Comparison of ENCODE assay signal across 8 cellular contexts in the genomic region with DNA sequence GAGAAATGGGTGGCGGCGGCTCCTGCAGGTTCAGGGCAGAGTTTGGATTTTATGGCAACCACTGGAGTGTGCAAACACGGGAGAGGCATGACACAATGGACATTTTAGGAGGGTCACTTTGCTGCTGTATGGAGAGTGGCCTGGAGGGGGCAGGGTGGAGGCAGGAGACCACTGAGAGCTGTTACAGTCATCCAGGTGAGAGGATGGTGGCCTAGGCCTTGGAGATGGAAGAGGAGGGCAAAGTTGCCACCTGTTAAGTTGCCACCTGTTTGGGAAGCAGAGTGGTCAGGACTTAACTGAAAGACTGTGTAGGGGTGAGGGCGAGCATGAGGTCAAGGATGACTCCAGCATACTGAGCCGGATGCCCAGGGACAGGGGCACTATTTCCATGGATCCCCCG. TPM values are rescaled to one million over a fixed set of nuclear protein-coding genes. Genes with fewer than 3 reads are reported as not detected.
A peak's percentile ranks its signal among the peaks of the same experiment; 100 is the strongest.
DNase-seq lines count a peak whose midpoint lies in the region; ATAC-seq, FAIRE-seq and TF ChIP-seq lines count a peak whose summit lies in the region.

No MANE protein-coding gene starts in this region.

- H3K4me1 ChIP-seq in foreskin keratinocyte (peaks cover 6% of the 10 kb centered on the region), small intestine (ENCODE audit: control insufficient read depth in 2 of 2, insufficient read depth in 1 of 2, low read depth in 1 of 2, low read length in 1 of 2) (no peaks in the 10 kb centered on the region)

- DNase-seq in NCI-H526 treated with DMSO at 0.1 percent for 48 hours (lab: John Stamatoyannopoulos, UW): peak; percentile 16
- peak; percentile 66 for DNase-seq in activated T-cell treated with anti-CD3 and anti-CD28 coated beads, Interleukin-2, amount 50 U/mL, for 1 hour
- DNase-seq in foreskin keratinocyte: no peak
- DNase-seq in stimulated activated CD4-positive, alpha-beta T cell treated with anti-CD3 and anti-CD28 coated beads, Interleukin-4, amount 100 ng/mL, for 4 hours: peak; percentile 46 to 51
- no peak for DNase-seq in hippocampal formation (lab: John Stamatoyannopoulos, UW)
- no peak for DNase-seq in small intestine

- H3K27ac ChIP-seq in foreskin keratinocyte (no peak overlapping the region), small intestine (ENCODE audit: low read depth in 1 of 2, low read length in 1 of 2) (no peak overlapping the region)

- H3K27me3 ChIP-seq in foreskin keratinocyte: no peaks in the 10 kb centered on the region
- H3K27me3 ChIP-seq in small intestine (ENCODE audit: control insufficient read depth in 2 of 2, insufficient read depth in 2 of 2, low read length in 2 of 2): no peaks in the 10 kb centered on the region

- H3K4me3 ChIP-seq in small intestine (ENCODE audit: low read depth in 1 of 2, low read length in 2 of 2): no peak overlapping the region

- ATAC-seq in foreskin keratinocyte (no peak), HG02938 (IDR thresholded peaks at IDR 0.05; ENCODE audit: unreplicated experiment) (no peak)

- 49 to 58% (median 58%) methylated on average over 6 of the region's 6 CpGs for WGBS in small intestine, 3 donors

- TF ChIP-seq CTCF in GM12873 (IDR thresholded peaks at IDR 0.05; ENCODE audit: insufficient read depth, low read depth, low read length, missing control alignments) (peak; percentile 81), foreskin keratinocyte (conservative IDR thresholded peaks at IDR 0.05) (peak; percentile 61)

- FAIRE-seq in small intestine (lab: Jason Lieb, UNC): no peak

- no peaks in the 10 kb centered on the region for H3K9me3 ChIP-seq in small intestine (ENCODE audit: control insufficient read depth, low read depth)

- H3K36me3 ChIP-seq in small intestine (ENCODE audit: control insufficient read depth in 2 of 2, insufficient read depth in 2 of 2, low read length in 2 of 2): no peaks in the 10 kb centered on the region

RNA-seq across cellular contexts. Expression of gene RAD9A, which starts 2.3 kb away (rescaled TPM):
- total RNA-seq in foreskin keratinocyte: 9.2 and 10.0 TPM in 2 replicates
- polyA plus RNA-seq in foreskin keratinocyte (13.4 and 14.1 TPM in 2 replicates), small intestine (10 to 100 TPM; 19.5 to 88.3 (median 58.6) TPM)

RNA-seq across cellular contexts. Expression of gene PPP1CA, which starts 12.2 kb away (rescaled TPM):
- total RNA-seq in foreskin keratinocyte: 205 and 207 TPM in 2 replicates
- 235 and 239 TPM in 2 replicates for polyA plus RNA-seq in foreskin keratinocyte
- 100 to 1,000 TPM; 165 to 211 (median 210) TPM for polyA plus RNA-seq in small intestine

RNA-seq across cellular contexts. Expression of gene TBC1D10C, which starts 14.4 kb away (rescaled TPM):
- not detected in 2 replicates for total RNA-seq in foreskin keratinocyte
- polyA plus RNA-seq in foreskin keratinocyte (not detected in 2 replicates), small intestine (10 to 100 TPM in 1 of 3 donors, 1 to 10 TPM in 2; 2.5 to 18.1 (median 4.4) TPM)

RNA-seq across cellular contexts. Expression of gene CLCF1, which starts 16.1 kb away (rescaled TPM):
- 1.6 and 1.9 TPM in 2 replicates for total RNA-seq in foreskin keratinocyte
- polyA plus RNA-seq in foreskin keratinocyte: 1.9 and 2.2 TPM in 2 replicates
- 1 to 10 TPM in 2 of 3 donors, not detected in 1; 1.4 to 3.0 TPM for polyA plus RNA-seq in small intestine

RNA-seq across cellular contexts. Expression of gene CARNS1, which starts 26.0 kb away (rescaled TPM):
- not detected in 2 replicates for total RNA-seq in foreskin keratinocyte
- polyA plus RNA-seq in foreskin keratinocyte (0.01 TPM in 1 of 2 replicates, not detected in the other), small intestine (under 1 TPM in 1 of 3 donors, not detected in 2; 0.40 TPM)

Comparison
In these comparisons a context has a peak if more than half of its experiments do, and no peak if none do; other contexts are left out.
1. DNase-seq: peak in NCI-H526 treated with DMSO at 0.1 percent for 48 hours (single experiment), activated T-cell treated with anti-CD3 and anti-CD28 coated beads, Interleukin-2, amount 50 U/mL, for 1 hour (single experiment) and stimulated activated CD4-positive, alpha-beta T cell treated with anti-CD3 and anti-CD28 coated beads, Interleukin-4, amount 100 ng/mL, for 4 hours (2 of 2); none in foreskin keratinocyte (0 of 2), hippocampal formation (0 of 2) and small intestine (single experiment).